23 cellular contexts compared by ENCODE assay signal in the genomic region with DNA sequence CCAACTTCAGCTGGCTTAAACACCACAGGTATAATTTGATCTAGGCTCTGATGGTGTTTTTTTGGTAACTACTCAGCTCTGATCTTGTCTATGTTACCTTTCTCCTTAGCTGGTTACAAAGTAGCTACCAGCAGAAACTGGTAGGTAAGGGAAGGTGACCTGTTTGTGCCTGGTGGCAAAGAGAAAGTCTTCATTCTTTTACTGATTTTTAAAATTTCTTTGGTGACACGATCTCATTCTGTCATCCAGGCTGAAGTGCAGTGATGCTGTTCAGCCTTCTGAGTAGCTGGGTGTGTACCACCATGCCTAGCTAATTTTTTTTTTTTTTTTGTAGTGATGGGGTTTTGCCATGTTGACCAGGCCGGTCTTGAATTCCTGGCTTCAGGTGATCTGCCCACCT.
"Had no signal": no experiment of that assay in that cellular context is flagged by ENCODE, and none has a peak within 500 bp of the region (broad histone marks: within the 10 kb centered on the region; RNA-seq: fewer than 3 reads in every experiment).

No MANE protein-coding gene starts in this region.

- H3K27ac ChIP-seq: coronary artery, gastroesophageal sphincter, right lobe of liver, skin epidermis, upper lobe of right lung had no signal

- DNase-seq: activated CD4-positive, alpha-beta T cell treated with anti-CD3 and anti-CD28 coated beads, Interleukin-2, amount 50 U/mL, for 1 hour; activated CD8-positive, alpha-beta T cell treated with anti-CD3 and anti-CD28 coated beads, Interleukin-2, amount 10 ng/mL, durations not matched to agents 7 days and 5 days; activated effector memory CD4-positive, alpha-beta T cell treated with Interleukin-2 at 50 U/mL for 16 hours; activated naive CD4-positive, alpha-beta T cell treated with anti-CD3 and anti-CD28 coated beads for 36 hours; activated T-cell treated with anti-CD3 and anti-CD28 coated beads, Interleukin-2, amount 50 U/mL, for 1 hour; amygdala; cerebellar nuclear complex; endodermal cell; head of caudate nucleus; hypothalamus; islet precursor cell; left colon; mesendoderm; mucosa of descending colon; occipital lobe; posterior cingulate gyrus; right lobe of liver; stimulated activated CD4-positive, alpha-beta T cell treated with anti-CD3 and anti-CD28 coated beads, Interleukin-1b, Interleukin-23, amount 100 ng/mL, for 48 hours; stimulated activated naive CD4-positive, alpha-beta T cell; upper lobe of right lung had no signal

- H3K4me3 ChIP-seq: coronary artery, gastroesophageal sphincter, mucosa of descending colon, right lobe of liver, skin epidermis, upper lobe of right lung had no signal

- H3K4me1 ChIP-seq: upper lobe of right lung had no signal

- H3K9me3 ChIP-seq: gastroesophageal sphincter, mucosa of descending colon, right lobe of liver, upper lobe of right lung had no signal

- H3K4me3 Mint-ChIP-seq: activated CD8-positive, alpha-beta T cell treated with anti-CD3 and anti-CD28 coated beads, Interleukin-2, amount 10 ng/mL, durations not matched to agents 7 days and 5 days; activated naive CD4-positive, alpha-beta T cell treated with anti-CD3 and anti-CD28 coated beads for 36 hours; endodermal cell had no signal

- ATAC-seq: activated CD8-positive, alpha-beta T cell treated with anti-CD3 and anti-CD28 coated beads, Interleukin-2, amount 10 ng/mL, durations not matched to agents 7 days and 5 days; gastroesophageal sphincter; left colon; mucosa of descending colon; right lobe of liver; upper lobe of right lung had no signal

- H3K4me1 Mint-ChIP-seq: endodermal cell had no signal

- H3K27me3 ChIP-seq: gastroesophageal sphincter, right lobe of liver, upper lobe of right lung had no signal

- H3K27ac Mint-ChIP-seq: activated CD8-positive, alpha-beta T cell treated with anti-CD3 and anti-CD28 coated beads, Interleukin-2, amount 10 ng/mL, durations not matched to agents 7 days and 5 days; activated naive CD4-positive, alpha-beta T cell treated with anti-CD3 and anti-CD28 coated beads for 36 hours; endodermal cell had no signal
